Comparison of ENCODE assay signal across 19 cellular contexts in the genomic region with DNA sequence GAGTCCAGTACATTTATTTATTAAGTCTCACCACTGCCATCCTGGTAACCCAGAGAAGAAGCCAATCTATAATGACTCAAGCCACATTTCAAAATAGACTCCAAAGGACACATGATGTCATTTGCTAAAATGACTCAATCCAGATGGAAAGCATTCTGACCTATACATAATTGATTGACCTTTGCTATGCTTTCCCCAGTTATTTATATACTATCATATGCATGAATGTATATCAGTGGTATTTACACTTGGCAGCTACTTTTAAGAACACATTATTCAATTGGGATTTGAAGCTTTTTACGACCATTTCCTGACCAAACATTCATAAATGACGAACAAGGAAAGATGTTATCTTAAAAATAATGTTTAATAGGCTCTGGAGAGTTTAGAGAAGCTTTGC.
DNase-seq lines count a peak whose midpoint lies in the region; ATAC-seq, FAIRE-seq and TF ChIP-seq lines count a peak whose summit lies in the region.
"Had no signal": no experiment of that assay in that cellular context is flagged by ENCODE, and none has a peak within 500 bp of the region (broad histone marks: within the 10 kb centered on the region; RNA-seq: fewer than 3 reads in every experiment).

No MANE protein-coding gene starts in this region.

- H3K4me3 ChIP-seq in RWPE2 (ENCODE audit: severe bottlenecking) (no peak overlapping the region), fibroblast of mammary gland (ENCODE audit: control insufficient read depth, low read depth, low read length) (no peak overlapping the region), small intestine (ENCODE audit: low read depth in 1 of 2, low read length in 2 of 2) (no peak overlapping the region), gastroesophageal sphincter (no peak overlapping the region)
- H3K4me3 ChIP-seq: HAP-1, lower lobe of right lung, spleen had no signal

- FAIRE-seq in small intestine (lab: Jason Lieb, UNC): no peak

- TF ChIP-seq CTCF in RWPE2 (IDR thresholded peaks at IDR 0.05; ENCODE audit: poor library complexity, severe bottlenecking) (no peak), fibroblast of mammary gland (conservative IDR thresholded peaks at IDR 0.05; ENCODE audit: control insufficient read depth, insufficient read depth, low read depth, low read length) (no peak), gastroesophageal sphincter (IDR thresholded peaks at IDR 0.05) (no peak)

- TF ChIP-seq EP300 in gastroesophageal sphincter (IDR thresholded peaks at IDR 0.05): no peak

- no peaks in the 10 kb centered on the region for H3K9me3 ChIP-seq in RWPE2 (ENCODE audit: severe bottlenecking)
- H3K9me3 ChIP-seq in small intestine (ENCODE audit: control insufficient read depth, low read depth): no peaks in the 10 kb centered on the region
- no peaks in the 10 kb centered on the region for H3K9me3 ChIP-seq in gastroesophageal sphincter

- DNase-seq in GM04504 (ENCODE audit: low read depth) (peak; percentile 69), RWPE2 (ENCODE audit: low spot score) (no peak), fibroblast of mammary gland (ENCODE audit: low read depth) (peak; percentile 81), small intestine (peak; percentile 30), NCI-H2196 (lab: John Stamatoyannopoulos, UW; ENCODE audit: unreplicated experiment) (no peak)
- DNase-seq: anterior cingulate cortex; CD8-positive, alpha-beta T cell; DMS79 treated with DMSO at 0.1 percent for 48 hours; glutamatergic neuron; lower lobe of right lung; MM.1S; naive B cell; NCI-H2029; NCI-H510A treated with DMSO at 0.1 percent for 48 hours; spleen; T-helper 9 cell had no signal

- peaks cover 19% of the 10 kb centered on the region for H3K4me1 ChIP-seq in RWPE2 (ENCODE audit: insufficient read depth, poor library complexity, severe bottlenecking)
- H3K4me1 ChIP-seq in small intestine (ENCODE audit: control insufficient read depth in 2 of 2, insufficient read depth in 1 of 2, low read depth in 1 of 2, low read length in 1 of 2): no peaks in the 10 kb centered on the region
- no peaks in the 10 kb centered on the region for H3K4me1 ChIP-seq in gastroesophageal sphincter
- H3K4me1 ChIP-seq: HAP-1, lower lobe of right lung, spleen had no signal

- 28 to 29% (median 29%) methylated on average over 2 of the region's 2 CpGs for WGBS in small intestine, 3 donors
- 47 to 63% methylated on average over 2 of the region's 2 CpGs for WGBS in gastroesophageal sphincter (ENCODE audit: low coverage in 1 of 2), 2 donors

- H3K36me3 ChIP-seq in RWPE2 (ENCODE audit: low read depth) (no peaks in the 10 kb centered on the region), small intestine (ENCODE audit: control insufficient read depth in 2 of 2, insufficient read depth in 2 of 2, low read length in 2 of 2) (no peaks in the 10 kb centered on the region), gastroesophageal sphincter (no peaks in the 10 kb centered on the region)
- H3K36me3 ChIP-seq: HAP-1, lower lobe of right lung, spleen had no signal

- TF ChIP-seq POLR2A in gastroesophageal sphincter (IDR thresholded peaks at IDR 0.05): no peak

- H3K27me3 ChIP-seq in RWPE2 (ENCODE audit: insufficient read depth, poor library complexity, severe bottlenecking) (no peaks in the 10 kb centered on the region), small intestine (ENCODE audit: control insufficient read depth in 2 of 2, insufficient read depth in 2 of 2, low read length in 2 of 2) (no peaks in the 10 kb centered on the region), gastroesophageal sphincter (no peaks in the 10 kb centered on the region)
- H3K27me3 ChIP-seq: spleen had no signal

- peak overlapping the region; percentile 51 for H3K27ac ChIP-seq in RWPE2 (ENCODE audit: poor library complexity, severe bottlenecking)
- no peak overlapping the region for H3K27ac ChIP-seq in small intestine (ENCODE audit: low read depth in 1 of 2, low read length in 1 of 2)
- no peak overlapping the region for H3K27ac ChIP-seq in gastroesophageal sphincter
- H3K27ac ChIP-seq: lower lobe of right lung had no signal

- ATAC-seq in RWPE2 (ENCODE audit: low read depth): peak; percentile 70
- no peak for ATAC-seq in HG02798 (IDR thresholded peaks at IDR 0.05; ENCODE audit: poor library complexity, unreplicated experiment)
- no peak for ATAC-seq in gastroesophageal sphincter
- ATAC-seq: CD8-positive, alpha-beta T cell; lower lobe of right lung had no signal

Comparison
In these comparisons a context has a peak if more than half of its experiments do, and no peak if none do; other contexts are left out.
1. DNase-seq: peak in GM04504 (single experiment), fibroblast of mammary gland (single experiment) and small intestine (single experiment); none in RWPE2 (single experiment) and NCI-H2196 (single experiment).